In the genomic region with DNA sequence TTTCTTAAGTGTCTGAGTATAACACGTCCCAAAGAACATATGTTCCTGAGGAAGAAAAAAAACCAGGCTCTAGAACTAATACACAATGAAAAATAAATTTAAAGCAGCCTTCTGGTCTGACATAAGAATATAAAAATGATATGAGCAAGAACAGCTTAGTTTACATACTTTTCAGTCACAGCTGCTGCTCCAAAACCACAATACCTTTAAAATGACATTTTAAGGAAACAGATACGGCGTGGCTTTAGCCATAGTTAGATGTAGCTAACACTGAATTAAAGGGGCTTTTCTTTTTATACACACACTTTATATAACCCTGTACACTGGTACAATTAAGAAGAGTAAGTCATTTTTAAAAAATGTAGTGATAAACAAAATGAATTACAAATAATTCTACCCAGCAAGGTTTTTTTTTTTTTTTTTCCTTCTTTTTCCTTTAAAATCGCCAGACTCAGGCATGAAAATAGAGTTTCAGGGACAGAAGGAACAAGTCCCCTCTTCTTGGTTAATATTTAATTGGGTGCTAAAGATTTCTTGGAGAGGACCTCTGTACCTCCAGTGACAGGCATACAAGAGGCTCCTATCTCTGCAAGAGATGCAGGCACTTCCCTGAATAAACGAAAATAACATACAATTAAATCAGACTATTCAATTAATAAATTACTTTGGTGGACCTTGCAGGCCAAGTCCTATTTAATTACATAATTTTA, we compare ENCODE assay signal across 12 cellular contexts.
DNase-seq lines count a peak whose midpoint lies in the region; ATAC-seq and FAIRE-seq lines count a peak whose summit lies in the region.
"Had no signal": no experiment of that assay in that cellular context is flagged by ENCODE, and none has a peak within 500 bp of the region (broad histone marks: within the 10 kb centered on the region; RNA-seq: fewer than 3 reads in every experiment).

No MANE protein-coding gene starts in this region.

- peak overlapping the region; percentile 4 to 92 (median 84) for H3K27ac Mint-ChIP-seq in naive thymus-derived CD8-positive, alpha-beta T cell

- peak; percentile 42 to 44 for ATAC-seq in naive thymus-derived CD8-positive, alpha-beta T cell

- H3K4me1 Mint-ChIP-seq in naive thymus-derived CD8-positive, alpha-beta T cell: peaks cover 6 to 58% (median 14%) of the 10 kb centered on the region in 4 donors

- DNase-seq in LHCN-M2 (ENCODE audit: low read depth) (peak; percentile 70), NCI-H2029 (lab: John Stamatoyannopoulos, UW) (no peak), mucosa of gallbladder (ENCODE audit: low spot score) (no peak), amygdala (lab: John Stamatoyannopoulos, UW) (no peak)
- no peak for DNase-seq in naive thymus-derived CD8-positive, alpha-beta T cell
- DNase-seq in activated naive CD4-positive, alpha-beta T cell treated with Interleukin-2 at 50 U/mL for 16 hours: no peak
- DNase-seq: NCI-H2081; PC-9; stimulated activated CD4-positive, alpha-beta T cell treated with anti-CD3 and anti-CD28 coated beads, Interleukin-15, amount 100 ng/mL, for 24 hours had no signal

- H3K9me3 Mint-ChIP-seq in naive thymus-derived CD8-positive, alpha-beta T cell: no peaks in the 10 kb centered on the region

- no peak overlapping the region for H3K27ac ChIP-seq in BLaER1 treated with 17β-estradiol and CSF1 and Interleukin-3, amounts not matched to agents 10 nM and 100 nM
- H3K27ac ChIP-seq: PC-9 had no signal

- peaks cover 0 to 6% (median 4%) of the 10 kb centered on the region in 3 donors for H3K36me3 Mint-ChIP-seq in naive thymus-derived CD8-positive, alpha-beta T cell

- peaks cover 0 to 13% (median 4%) of the 10 kb centered on the region in 10 experiments; a peak in 7 of 20 replicates for H3K4me1 ChIP-seq in BLaER1 treated with 17β-estradiol and CSF1 and Interleukin-3, amounts not matched to agents 10 nM and 100 nM

- no peaks in the 10 kb centered on the region for H3K9me3 ChIP-seq in BLaER1 treated with 17β-estradiol and CSF1 and Interleukin-3, amounts not matched to agents 10 nM and 100 nM (replicated peaks in 1 of 11)

- H3K9ac ChIP-seq in BLaER1 treated with 17β-estradiol and CSF1 and Interleukin-3, amounts not matched to agents 10 nM and 100 nM: no peak overlapping the region

- POLR2A ChIA-PET in naive thymus-derived CD8-positive, alpha-beta T cell (lab: Charles Lee): interaction anchor here (0.7 to 0.9 kb wide), 2 partner anchors 15 to 97 kb away, joined by 3 to 5 read pairs; no protein-coding TSS in a partner anchor

- no peaks in the 10 kb centered on the region for H3K36me3 ChIP-seq in BLaER1 treated with 17β-estradiol and CSF1 and Interleukin-3, amounts not matched to agents 10 nM and 100 nM

- no peaks in the 10 kb centered on the region for H3K27me3 ChIP-seq in BLaER1 treated with 17β-estradiol and CSF1 and Interleukin-3, amounts not matched to agents 10 nM and 100 nM

- FAIRE-seq in endometrium (lab: Jason Lieb, UNC): peak; percentile 96

- peak overlapping the region in 6 of 11 experiments; percentile 1 to 36 (median 26); a peak in 6 of 22 replicates for H3K4me2 ChIP-seq in BLaER1 treated with 17β-estradiol and CSF1 and Interleukin-3, amounts not matched to agents 10 nM and 100 nM
- H3K4me2 ChIP-seq: PC-9 had no signal

- H4K20me1 ChIP-seq in BLaER1 treated with 17β-estradiol and CSF1 and Interleukin-3, amounts not matched to agents 10 nM and 100 nM: peaks cover 0 to 5% (median 0%) of the 10 kb centered on the region in 11 experiments; a peak in 1 of 22 replicates

- peak overlapping the region; percentile 9 to 72 (median 47) for H3K4me3 Mint-ChIP-seq in naive thymus-derived CD8-positive, alpha-beta T cell

- H3K4me3 ChIP-seq in BLaER1 treated with 17β-estradiol and CSF1 and Interleukin-3, amounts not matched to agents 10 nM and 100 nM: no peak overlapping the region
- H3K4me3 ChIP-seq: PC-9 had no signal

- H3K27me3 Mint-ChIP-seq in naive thymus-derived CD8-positive, alpha-beta T cell: no peaks in the 10 kb centered on the region
- H3K27me3 Mint-ChIP-seq: brain had no signal
